Comparison of ENCODE assay signal across 24 cellular contexts in genomic region chr1:92845908-92846307, GRCh38.
"Had no signal": no experiment of that assay in that cellular context is flagged by ENCODE, and none has a peak within 500 bp of the region (broad histone marks: within the 10 kb centered on the region; RNA-seq: fewer than 3 reads in every experiment).

No MANE protein-coding gene starts in this region.

- DNase-seq: hippocampal formation; kidney glomerular epithelial cell; left colon; left lung; lower lobe of right lung; mammary epithelial cell; mesenchymal stem cell; ovary; stimulated activated CD4-positive, alpha-beta T cell treated with anti-CD3 and anti-CD28 coated beads, Interleukin-12 subunit alpha, Interleukin-12 subunit beta, amount 100 ng/mL, for 4 hours; stimulated activated CD4-positive, alpha-beta T cell treated with anti-CD3 and anti-CD28 coated beads, Interleukin-15, amount 100 ng/mL, for 24 hours; stimulated activated CD4-positive, alpha-beta T cell treated with anti-CD3 and anti-CD28 coated beads, Interleukin-2, amount 100 ng/mL, for 24 hours; stimulated activated CD4-positive, alpha-beta T cell treated with anti-CD3 and anti-CD28 coated beads, Interleukin-4, amount 100 ng/mL, for 1 hour; stimulated activated naive B cell treated with anti-CD40 and anti-IgM and Interleukin-4, amounts not matched to agents 10 μg/mL and 1 μg/mL and 100 μg/mL, for 72 hours; substantia nigra; uterus had no signal

- H3K4me3 ChIP-seq: left lung, lower lobe of right lung, ovary, right atrium auricular region, skin epidermis, tibial nerve, uterus had no signal

- FAIRE-seq: keratinocyte had no signal

- H3K9me3 ChIP-seq: left lung, lower lobe of right lung, ovary, right atrium auricular region, tibial nerve, uterus had no signal

- H3K27me3 Mint-ChIP-seq: natural killer cell treated with Interleukin-12 subunit alpha and Interleukin-12 subunit beta and Interleukin-15 and Interleukin-18, amount 100 ng/mL, for 72 hours; progenitor cell of endocrine pancreas; stimulated activated naive B cell treated with anti-CD40 and anti-IgM and Interleukin-4, amounts not matched to agents 10 μg/mL and 1 μg/mL and 100 μg/mL, for 72 hours; stimulated activated naive CD8-positive, alpha-beta T cell treated with anti-CD3 and anti-CD28 coated beads, Interleukin-15, Interleukin-2, amounts not matched to agents 100 ng/mL and 50 ng/mL, for 24 hours; type B pancreatic cell had no signal

- H3K4me1 ChIP-seq: left lung, lower lobe of right lung, right atrium auricular region, tibial nerve, uterus had no signal

- H3K27ac Mint-ChIP-seq: natural killer cell treated with Interleukin-12 subunit alpha and Interleukin-12 subunit beta and Interleukin-15 and Interleukin-18, amount 100 ng/mL, for 72 hours; progenitor cell of endocrine pancreas; stimulated activated naive CD8-positive, alpha-beta T cell treated with anti-CD3 and anti-CD28 coated beads, Interleukin-15, Interleukin-2, amounts not matched to agents 100 ng/mL and 50 ng/mL, for 24 hours; type B pancreatic cell had no signal

- H3K27me3 ChIP-seq: left lung, ovary, right atrium auricular region, tibial nerve, uterus had no signal

- H3K27ac ChIP-seq: left lung, lower lobe of right lung, ovary, right atrium auricular region, skin epidermis, tibial nerve, uterus had no signal

- H3K4me3 Mint-ChIP-seq: natural killer cell treated with Interleukin-12 subunit alpha and Interleukin-12 subunit beta and Interleukin-15 and Interleukin-18, amount 100 ng/mL, for 72 hours; stimulated activated naive B cell treated with anti-CD40 and anti-IgM and Interleukin-4, amounts not matched to agents 10 μg/mL and 1 μg/mL and 100 μg/mL, for 72 hours; stimulated activated naive CD8-positive, alpha-beta T cell treated with anti-CD3 and anti-CD28 coated beads, Interleukin-15, Interleukin-2, amounts not matched to agents 100 ng/mL and 50 ng/mL, for 24 hours; type B pancreatic cell had no signal

- H3K9me3 Mint-ChIP-seq: natural killer cell treated with Interleukin-12 subunit alpha and Interleukin-12 subunit beta and Interleukin-15 and Interleukin-18, amount 100 ng/mL, for 72 hours; stimulated activated naive B cell treated with anti-CD40 and anti-IgM and Interleukin-4, amounts not matched to agents 10 μg/mL and 1 μg/mL and 100 μg/mL, for 72 hours; stimulated activated naive CD8-positive, alpha-beta T cell treated with anti-CD3 and anti-CD28 coated beads, Interleukin-15, Interleukin-2, amounts not matched to agents 100 ng/mL and 50 ng/mL, for 24 hours; type B pancreatic cell had no signal

- ATAC-seq: left colon; left lung; lower lobe of right lung; natural killer cell treated with Interleukin-12 subunit alpha and Interleukin-12 subunit beta and Interleukin-15 and Interleukin-18, amount 100 ng/mL, for 72 hours; sciatic nerve had no signal

- H3K36me3 ChIP-seq: ovary, uterus had no signal
